ENCODE assay signal across 14 cellular contexts in genomic region chr16:11401161-11402050, GRCh38. TPM values are rescaled to one million over a fixed set of nuclear protein-coding genes. Genes with fewer than 3 reads are reported as not detected.
DNase-seq lines count a peak whose midpoint lies in the region; ATAC-seq and TF ChIP-seq lines count a peak whose summit lies in the region.
"Had no signal": no experiment of that assay in that cellular context is flagged by ENCODE, and none has a peak within 500 bp of the region (broad histone marks: within the 10 kb centered on the region; RNA-seq: fewer than 3 reads in every experiment).

No MANE protein-coding gene starts in this region.

- H3K4me3 ChIP-seq in NT2/D1 (ENCODE audit: insufficient read length, low read depth) (no peak overlapping the region), left ventricle myocardium inferior (no peak overlapping the region), gastrocnemius medialis (no peak overlapping the region)
- H3K4me3 ChIP-seq: esophagus muscularis mucosa, tibial artery had no signal

- in situ Hi-C loops in gastrocnemius medialis (cut with MboI; ENCODE audit: low sequenced_read_pairs in 4 of 4), result no loop called here

- no peaks in the 10 kb centered on the region for H3K36me3 ChIP-seq in NT2/D1 (ENCODE audit: insufficient read depth, insufficient read length, low read length)
- H3K36me3 ChIP-seq in left ventricle myocardium inferior, result no peaks in the 10 kb centered on the region
- H3K36me3 ChIP-seq in gastrocnemius medialis, result no peaks in the 10 kb centered on the region
- H3K36me3 ChIP-seq: esophagus muscularis mucosa, tibial artery had no signal

- no peak for TF ChIP-seq POLR2A in gastrocnemius medialis (IDR thresholded peaks at IDR 0.05)

- TF ChIP-seq CTCF in left ventricle myocardium inferior (IDR thresholded peaks at IDR 0.05; ENCODE audit: borderline replicate concordance) (no peak), gastrocnemius medialis (IDR thresholded peaks at IDR 0.05 in 4 of 5, conservative IDR thresholded peaks at IDR 0.05 in 1 of 5) (no peak)

- peak overlapping the region; percentile 17 for H3K9ac ChIP-seq in NT2/D1 (ENCODE audit: insufficient read length, low read depth)

- H3K27me3 ChIP-seq in NT2/D1 (ENCODE audit: insufficient read depth, insufficient read length) (no peaks in the 10 kb centered on the region), left ventricle myocardium inferior (ENCODE audit: low read depth) (no peaks in the 10 kb centered on the region), gastrocnemius medialis (no peaks in the 10 kb centered on the region)
- H3K27me3 ChIP-seq: esophagus muscularis mucosa, tibial artery had no signal

- peaks cover 20% of the 10 kb centered on the region for H3K4me1 ChIP-seq in NT2/D1 (ENCODE audit: insufficient read depth, insufficient read length)
- H3K4me1 ChIP-seq in left ventricle myocardium inferior, result peaks cover 16% of the 10 kb centered on the region
- H3K4me1 ChIP-seq in gastrocnemius medialis, result peaks cover 0 to 1% of the 10 kb centered on the region in 2 donors

- DNase-seq in NCI-H1092 treated with DMSO at 0.1 percent for 48 hours (lab: John Stamatoyannopoulos, UW) (peak; percentile 49), NCI-H1092 (lab: John Stamatoyannopoulos, UW) (no peak), NT2/D1 (ENCODE audit: low read depth, low spot score) (no peak), left ventricle myocardium inferior (peak; percentile 65), gastrocnemius medialis (peak; percentile 51 to 84), ecto neural progenitor cell (ENCODE audit: low spot score) (no peak), GM03348 (ENCODE audit: low spot score) (no peak)
- DNase-seq: activated CD8-positive, alpha-beta memory T cell treated with anti-CD3 and anti-CD28 coated beads for 24 hours; activated naive CD4-positive, alpha-beta T cell treated with Interleukin-2 at 50 U/mL for 16 hours; naive thymus-derived CD4-positive, alpha-beta T cell; NCI-H1694 had no signal

- peak; percentile 51 to 53 for ATAC-seq in gastrocnemius medialis
- ATAC-seq in HG03025 (IDR thresholded peaks at IDR 0.05; ENCODE audit: low FRiP score, unreplicated experiment), result no peak
- ATAC-seq: naive thymus-derived CD4-positive, alpha-beta T cell had no signal

- H3K9me3 ChIP-seq in NT2/D1 (ENCODE audit: insufficient read depth, low read length) (no peaks in the 10 kb centered on the region), left ventricle myocardium inferior (replicated peaks) (no peaks in the 10 kb centered on the region), gastrocnemius medialis (no peaks in the 10 kb centered on the region)
- H3K9me3 ChIP-seq: esophagus muscularis mucosa, tibial artery had no signal

- H3K27ac ChIP-seq in left ventricle myocardium inferior (replicated peaks) (peak overlapping the region; percentile 71), gastrocnemius medialis (peak overlapping the region in 3 of 4 donors; percentile 18 to 68 (median 64))
- H3K27ac ChIP-seq: esophagus muscularis mucosa, tibial artery had no signal

- intact Hi-C loops in left ventricle myocardium inferior (cut with micrococcal nuclease) (no loop called here), gastrocnemius medialis (cut with DNase I; ENCODE audit: low total_unique reads) (no loop called here)

RNA-seq across cellular contexts. Expression of gene RMI2, which starts 56.1 kb away (rescaled TPM):
- total RNA-seq in left ventricle myocardium inferior, result 0.60 TPM
- total RNA-seq in gastrocnemius medialis, result under 1 TPM in 2 of 4 donors, not detected in 2; 0.44 to 0.49 TPM

Comparison
In these comparisons a context has a peak if more than half of its experiments do, and no peak if none do; other contexts are left out.
1. DNase-seq: peak in NCI-H1092 treated with DMSO at 0.1 percent for 48 hours (single experiment), left ventricle myocardium inferior (single experiment) and gastrocnemius medialis (2 of 2); none in NCI-H1092 (single experiment), NT2/D1 (single experiment), ecto neural progenitor cell (single experiment) and GM03348 (single experiment).